Comparison of ENCODE assay signal across 8 cellular contexts in genomic region chr7:150686030-150686626, GRCh38. TPM values are rescaled to one million over a fixed set of nuclear protein-coding genes. Genes with fewer than 3 reads are reported as not detected.
DNase-seq lines count a peak whose midpoint lies in the region; ATAC-seq, FAIRE-seq and TF ChIP-seq lines count a peak whose summit lies in the region.

No MANE protein-coding gene starts in this region.

- peak overlapping the region; percentile 89 for H3K27ac Mint-ChIP-seq in activated T-cell treated with anti-CD3 and anti-CD28 coated beads, Interleukin-2, amount 50 U/mL, for 72 hours

- in situ Hi-C loops in GM13977 (cut with MboI; ENCODE audit: low pct_unique_long_range_greater_than_20kb, low sequenced_read_pairs, unreplicated experiment) = no loop called here

- peaks cover 20 to 24% (median 23%) of the 10 kb centered on the region in 4 donors for H3K4me1 ChIP-seq in upper lobe of left lung

- no peaks in the 10 kb centered on the region for H3K27me3 ChIP-seq in upper lobe of left lung

- H3K4me3 Mint-ChIP-seq in activated T-cell treated with anti-CD3 and anti-CD28 coated beads, Interleukin-2, amount 50 U/mL, for 72 hours = peak overlapping the region; percentile 94 to 96

- H3K27ac ChIP-seq in upper lobe of left lung = peak overlapping the region; percentile 85 to 92 (median 88)

- peaks cover 0 to 19% (median 4%) of the 10 kb centered on the region in 4 donors for H3K36me3 ChIP-seq in upper lobe of left lung

- ATAC-seq in HG02840 (IDR thresholded peaks at IDR 0.05; ENCODE audit: low FRiP score, unreplicated experiment) = peak; percentile 33
- ATAC-seq in activated T-cell treated with anti-CD3 and anti-CD28 coated beads, Interleukin-2, amount 50 U/mL, for 72 hours (replicated peaks in 1 of 2) = peak; percentile 30 to 57
- peak; percentile 72 for ATAC-seq in left lobe of liver
- ATAC-seq in upper lobe of left lung (ENCODE audit: low FRiP score in 2 of 2) = peak; percentile 49 to 69

- H3K9me3 Mint-ChIP-seq in activated T-cell treated with anti-CD3 and anti-CD28 coated beads, Interleukin-2, amount 50 U/mL, for 72 hours = peaks cover 16% of the 10 kb centered on the region in 2 donors

- TF ChIP-seq CTCF in GM12865 (IDR thresholded peaks at IDR 0.05; ENCODE audit: insufficient read depth, low read depth, low read length, missing control alignments) (no peak), upper lobe of left lung (IDR thresholded peaks at IDR 0.05) (no peak), GM13977 (IDR thresholded peaks at IDR 0.05; ENCODE audit: extremely low read depth, insufficient read depth, missing control alignments) (no peak)

- FAIRE-seq in H54 (lab: Jason Lieb, UNC) = no peak

- peaks cover 49 to 69% of the 10 kb centered on the region in 2 donors for H3K36me3 Mint-ChIP-seq in activated T-cell treated with anti-CD3 and anti-CD28 coated beads, Interleukin-2, amount 50 U/mL, for 72 hours (ENCODE audit: insufficient read depth in 2 of 2)

- H3K4me3 ChIP-seq in GM12865 (ENCODE audit: low read depth, low read length) (peak overlapping the region; percentile 99), upper lobe of left lung (peak overlapping the region; percentile 36 to 61 (median 52))

- peaks cover 74% of the 10 kb centered on the region for H3K4me1 Mint-ChIP-seq in activated T-cell treated with anti-CD3 and anti-CD28 coated beads, Interleukin-2, amount 50 U/mL, for 72 hours (ENCODE audit: low read depth)

- TF ChIP-seq POLR2A in upper lobe of left lung (IDR thresholded peaks at IDR 0.05) = no peak
- no peak for TF ChIP-seq POLR2A in H54 (IDR thresholded peaks at IDR 0.05; ENCODE audit: low read depth, low read length)

- H3K27me3 Mint-ChIP-seq in activated T-cell treated with anti-CD3 and anti-CD28 coated beads, Interleukin-2, amount 50 U/mL, for 72 hours (ENCODE audit: low read depth) = no peaks in the 10 kb centered on the region

- no peak for TF ChIP-seq EP300 in upper lobe of left lung (IDR thresholded peaks at IDR 0.05)

- no peaks in the 10 kb centered on the region for H3K9me3 ChIP-seq in upper lobe of left lung

- WGBS in upper lobe of left lung, 2 donors = 21 to 24% methylated on average over 8 of the region's 9 CpGs

- DNase-seq in GM12865 (ENCODE audit: low read depth) (peak; percentile 52), left lobe of liver (ENCODE audit: low spot score) (no peak), upper lobe of left lung (no peak), iPS-NIHi11 (ENCODE audit: low spot score) (no peak), GM13977 (ENCODE audit: low spot score) (no peak), H54 (ENCODE audit: insufficient read length, low spot score) (no peak)
- DNase-seq in activated T-cell treated with anti-CD3 and anti-CD28 coated beads, Interleukin-2, amount 50 U/mL, for 72 hours = peak in 1 of 2 donors; percentile 39

RNA-seq across cellular contexts. Expression of gene GIMAP2, which starts 0.6 kb away (rescaled TPM):
- total RNA-seq in activated T-cell treated with anti-CD3 and anti-CD28 coated beads, Interleukin-2, amount 50 U/mL, for 72 hours = 10 to 100 TPM; 47.8 to 59.4 TPM
- total RNA-seq in left lobe of liver (5.3 TPM), upper lobe of left lung (10 to 100 TPM; 15.5 to 34.0 (median 23.0) TPM)

RNA-seq across cellular contexts. Expression of gene GIMAP1, which starts 30.3 kb away (rescaled TPM):
- total RNA-seq in activated T-cell treated with anti-CD3 and anti-CD28 coated beads, Interleukin-2, amount 50 U/mL, for 72 hours = 1 to 10 TPM; 5.5 to 9.3 TPM
- total RNA-seq in left lobe of liver = 1.4 TPM
- total RNA-seq in upper lobe of left lung = 10 to 100 TPM in 5 of 6 donors, 1 to 10 TPM in 1; 8.4 to 13.5 (median 12.1) TPM

RNA-seq across cellular contexts. Expression of gene GIMAP5, which starts 51.1 kb away (rescaled TPM):
- 10 to 100 TPM; 43.5 to 50.5 TPM for total RNA-seq in activated T-cell treated with anti-CD3 and anti-CD28 coated beads, Interleukin-2, amount 50 U/mL, for 72 hours
- total RNA-seq in left lobe of liver (3.7 TPM), upper lobe of left lung (100 to 1,000 TPM in 1 of 6 donors, 10 to 100 TPM in 5; 28.0 to 103 (median 41.3) TPM)

RNA-seq across cellular contexts. Expression of gene GIMAP6, which starts 53.9 kb away (rescaled TPM):
- 10 to 100 TPM; 35.1 to 41.6 TPM for total RNA-seq in activated T-cell treated with anti-CD3 and anti-CD28 coated beads, Interleukin-2, amount 50 U/mL, for 72 hours
- total RNA-seq in left lobe of liver (6.5 TPM), upper lobe of left lung (10 to 100 TPM; 24.7 to 62.9 (median 44.2) TPM)
